ENCODE assay signal across 24 cellular contexts in the genomic region with DNA sequence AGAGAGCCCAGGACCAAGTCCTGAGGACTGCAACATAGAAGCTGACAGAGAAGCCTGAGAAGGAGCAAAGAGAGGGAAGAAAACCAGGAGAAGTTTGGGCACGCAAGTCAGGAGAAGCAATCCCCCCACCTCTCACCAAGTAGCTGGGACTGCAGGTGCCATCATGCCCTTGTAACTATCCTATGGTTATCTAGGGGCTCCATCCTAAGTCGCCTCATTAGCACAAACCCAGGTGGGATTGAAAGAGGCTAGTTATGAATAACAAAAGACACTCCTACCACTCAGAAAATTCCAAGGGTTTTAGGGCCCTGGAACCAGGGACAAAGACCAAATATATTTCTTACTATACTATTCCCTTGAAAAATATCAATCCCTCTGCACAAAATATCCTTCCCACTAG. TPM values are rescaled to one million over a fixed set of nuclear protein-coding genes. Genes with fewer than 3 reads are reported as not detected.
DNase-seq lines count a peak whose midpoint lies in the region; ATAC-seq lines count a peak whose summit lies in the region.
"Had no signal": no experiment of that assay in that cellular context is flagged by ENCODE, and none has a peak within 500 bp of the region (broad histone marks: within the 10 kb centered on the region; RNA-seq: fewer than 3 reads in every experiment).

No MANE protein-coding gene starts in this region.

- CTCF ChIA-PET in activated CD8-positive, alpha-beta memory T cell treated with anti-CD3 and anti-CD28 coated beads, Interleukin-2, amount 10 ng/mL, durations not matched to agents 7 days and 5 days (lab: Charles Lee), result interaction anchor here (0.9 to 1.2 kb wide), 3 partner anchors 26 to 89 kb away, joined by 3 read pairs; no protein-coding TSS in a partner anchor

- H3K27ac Mint-ChIP-seq in activated CD8-positive, alpha-beta memory T cell treated with anti-CD3 and anti-CD28 coated beads, Interleukin-2, amount 10 ng/mL, durations not matched to agents 7 days and 5 days, result no peak overlapping the region
- H3K27ac Mint-ChIP-seq in activated T-helper 2 cell treated with anti-CD3 and anti-CD28 coated beads, Interferon-gamma antibody, Interleukin-2, Interleukin-4, amounts not matched to agents 10 μg/mL and 5 μg/mL and 100 μg/mL, durations not matched to agents 14 hours and 24 hours and 36 hours, result peak overlapping the region; percentile 71
- peak overlapping the region; percentile 16 for H3K27ac Mint-ChIP-seq in memory B cell

- H3K9me3 Mint-ChIP-seq in activated CD8-positive, alpha-beta memory T cell treated with anti-CD3 and anti-CD28 coated beads, Interleukin-2, amount 10 ng/mL, durations not matched to agents 7 days and 5 days (ENCODE audit: low read depth), result no peaks in the 10 kb centered on the region
- peaks cover 8% of the 10 kb centered on the region for H3K9me3 Mint-ChIP-seq in activated T-helper 2 cell treated with anti-CD3 and anti-CD28 coated beads, Interferon-gamma antibody, Interleukin-2, Interleukin-4, amounts not matched to agents 10 μg/mL and 5 μg/mL and 100 μg/mL, durations not matched to agents 14 hours and 24 hours and 36 hours
- H3K9me3 Mint-ChIP-seq in memory B cell, result peaks cover 2% of the 10 kb centered on the region

- intact Hi-C loops in activated T-helper 2 cell treated with anti-CD3 and anti-CD28 coated beads, Interferon-gamma antibody, Interleukin-2, Interleukin-4, amounts not matched to agents 10 μg/mL and 5 μg/mL and 100 μg/mL, durations not matched to agents 14 hours and 24 hours and 36 hours (cut with micrococcal nuclease), result no loop called here

- H3K4me1 ChIP-seq in NT2/D1 (ENCODE audit: insufficient read depth, insufficient read length), result no peaks in the 10 kb centered on the region
- H3K4me1 ChIP-seq: SJSA1 had no signal

- no peaks in the 10 kb centered on the region for H3K27me3 ChIP-seq in NT2/D1 (ENCODE audit: insufficient read depth, insufficient read length)
- H3K27me3 ChIP-seq: MG63, SJSA1 had no signal

- no peak overlapping the region for H3K4me3 Mint-ChIP-seq in activated CD8-positive, alpha-beta memory T cell treated with anti-CD3 and anti-CD28 coated beads, Interleukin-2, amount 10 ng/mL, durations not matched to agents 7 days and 5 days
- no peak overlapping the region for H3K4me3 Mint-ChIP-seq in activated T-helper 2 cell treated with anti-CD3 and anti-CD28 coated beads, Interferon-gamma antibody, Interleukin-2, Interleukin-4, amounts not matched to agents 10 μg/mL and 5 μg/mL and 100 μg/mL, durations not matched to agents 14 hours and 24 hours and 36 hours (ENCODE audit: low read depth)
- no peak overlapping the region for H3K4me3 Mint-ChIP-seq in memory B cell

- peak; percentile 0 for DNase-seq in activated CD8-positive, alpha-beta memory T cell treated with anti-CD3 and anti-CD28 coated beads, Interleukin-2, amount 10 ng/mL, durations not matched to agents 7 days and 5 days
- DNase-seq in activated CD8-positive, alpha-beta memory T cell treated with anti-CD3 and anti-CD28 coated beads, Interleukin-2, amount 50 U/mL, for 48 hours, result no peak
- DNase-seq in NT2/D1 (ENCODE audit: low read depth, low spot score) (peak; percentile 27), memory B cell (ENCODE audit: low spot score in 2 of 2) (no peak), T-helper 2 cell (no peak), NCI-H446 (lab: John Stamatoyannopoulos, UW) (no peak)
- no peak for DNase-seq in activated T-helper 2 cell treated with anti-CD3 and anti-CD28 coated beads, Interferon-gamma antibody, Interleukin-2, Interleukin-4, amounts not matched to agents 10 μg/mL and 5 μg/mL and 100 μg/mL, durations not matched to agents 14 hours and 24 hours and 36 hours (ENCODE audit: low spot score)
- DNase-seq: EL, MG63, NCI-H1048, NCI-H1436 treated with DMSO at 0.1 percent for 48 hours, NCI-H1930, NCI-H226, NCI-H524, NCI-H82, OCI-M1 had no signal

- no peak overlapping the region for H3K4me3 ChIP-seq in NT2/D1 (ENCODE audit: insufficient read length, low read depth)
- H3K4me3 ChIP-seq: HAP-1, K562, MG63, SJSA1 had no signal

- H3K9me3 ChIP-seq in NT2/D1 (ENCODE audit: insufficient read depth, low read length), result peaks cover 7% of the 10 kb centered on the region; the same call in 1 of the 2 replicates
- H3K9me3 ChIP-seq: HAP-1, MG63, SJSA1 had no signal

- peaks cover 46% of the 10 kb centered on the region for H3K36me3 Mint-ChIP-seq in activated CD8-positive, alpha-beta memory T cell treated with anti-CD3 and anti-CD28 coated beads, Interleukin-2, amount 10 ng/mL, durations not matched to agents 7 days and 5 days
- peaks cover 76% of the 10 kb centered on the region for H3K36me3 Mint-ChIP-seq in activated T-helper 2 cell treated with anti-CD3 and anti-CD28 coated beads, Interferon-gamma antibody, Interleukin-2, Interleukin-4, amounts not matched to agents 10 μg/mL and 5 μg/mL and 100 μg/mL, durations not matched to agents 14 hours and 24 hours and 36 hours (ENCODE audit: low read depth)
- H3K36me3 Mint-ChIP-seq in memory B cell, result peaks cover 42% of the 10 kb centered on the region

- no peak for ATAC-seq in activated CD8-positive, alpha-beta memory T cell treated with anti-CD3 and anti-CD28 coated beads, Interleukin-2, amount 10 ng/mL, durations not matched to agents 7 days and 5 days
- no peak for ATAC-seq in memory B cell (ENCODE audit: low read depth)
- ATAC-seq in esophagus mucosa, result no peak
- ATAC-seq: HepG2, K562, Right ventricle myocardium inferior had no signal

- H3K27me3 Mint-ChIP-seq in activated CD8-positive, alpha-beta memory T cell treated with anti-CD3 and anti-CD28 coated beads, Interleukin-2, amount 10 ng/mL, durations not matched to agents 7 days and 5 days, result no peaks in the 10 kb centered on the region
- no peaks in the 10 kb centered on the region for H3K27me3 Mint-ChIP-seq in activated T-helper 2 cell treated with anti-CD3 and anti-CD28 coated beads, Interferon-gamma antibody, Interleukin-2, Interleukin-4, amounts not matched to agents 10 μg/mL and 5 μg/mL and 100 μg/mL, durations not matched to agents 14 hours and 24 hours and 36 hours (ENCODE audit: low read depth)
- H3K27me3 Mint-ChIP-seq in memory B cell, result no peaks in the 10 kb centered on the region

- H3K9ac ChIP-seq in NT2/D1 (ENCODE audit: insufficient read length, low read depth), result no peak overlapping the region

- peaks cover 3% of the 10 kb centered on the region for H3K36me3 ChIP-seq in NT2/D1 (ENCODE audit: insufficient read depth, insufficient read length, low read length)
- H3K36me3 ChIP-seq: MG63 had no signal

- peaks cover 55% of the 10 kb centered on the region for H3K4me1 Mint-ChIP-seq in activated CD8-positive, alpha-beta memory T cell treated with anti-CD3 and anti-CD28 coated beads, Interleukin-2, amount 10 ng/mL, durations not matched to agents 7 days and 5 days
- peaks cover 65% of the 10 kb centered on the region for H3K4me1 Mint-ChIP-seq in activated T-helper 2 cell treated with anti-CD3 and anti-CD28 coated beads, Interferon-gamma antibody, Interleukin-2, Interleukin-4, amounts not matched to agents 10 μg/mL and 5 μg/mL and 100 μg/mL, durations not matched to agents 14 hours and 24 hours and 36 hours (ENCODE audit: low read depth)
- H3K4me1 Mint-ChIP-seq in memory B cell, result peaks cover 20% of the 10 kb centered on the region

RNA-seq across cellular contexts. Expression of a gene that starts 53.5 kb away (rescaled TPM):
- 10 to 100 TPM; 22.8 to 42.1 TPM for total RNA-seq in activated CD8-positive, alpha-beta memory T cell treated with anti-CD3 and anti-CD28 coated beads, Interleukin-2, amount 10 ng/mL, durations not matched to agents 7 days and 5 days
- 237 and 241 TPM in 2 replicates for total RNA-seq in activated T-helper 2 cell treated with anti-CD3 and anti-CD28 coated beads, Interferon-gamma antibody, Interleukin-2, Interleukin-4, amounts not matched to agents 10 μg/mL and 5 μg/mL and 100 μg/mL, durations not matched to agents 14 hours and 24 hours and 36 hours
- 0.40 TPM for total RNA-seq in esophagus mucosa
- total RNA-seq: HT-29, LHCN-M2, SJSA1 had no signal

Comparison
In these comparisons a context has a peak if more than half of its experiments do, and no peak if none do; other contexts are left out.
1. DNase-seq: peak in activated CD8-positive, alpha-beta memory T cell treated with anti-CD3 and anti-CD28 coated beads, Interleukin-2, amount 10 ng/mL, durations not matched to agents 7 days and 5 days (single experiment) and NT2/D1 (single experiment); none in activated CD8-positive, alpha-beta memory T cell treated with anti-CD3 and anti-CD28 coated beads, Interleukin-2, amount 50 U/mL, for 48 hours (single experiment), activated T-helper 2 cell treated with anti-CD3 and anti-CD28 coated beads, Interferon-gamma antibody, Interleukin-2, Interleukin-4, amounts not matched to agents 10 μg/mL and 5 μg/mL and 100 μg/mL, durations not matched to agents 14 hours and 24 hours and 36 hours (single experiment), memory B cell (0 of 2), T-helper 2 cell (0 of 5) and NCI-H446 (0 of 2).
2. RNA of a gene that starts 53.5 kb away (total RNA-seq): 237 to 241 TPM in activated T-helper 2 cell treated with anti-CD3 and anti-CD28 coated beads, Interferon-gamma antibody, Interleukin-2, Interleukin-4, amounts not matched to agents 10 μg/mL and 5 μg/mL and 100 μg/mL, durations not matched to agents 14 hours and 24 hours and 36 hours and 22.8 to 42.1 TPM in activated CD8-positive, alpha-beta memory T cell treated with anti-CD3 and anti-CD28 coated beads, Interleukin-2, amount 10 ng/mL, durations not matched to agents 7 days and 5 days; 0.40 TPM in esophagus mucosa (single experiment); every median in the first group is over 10 times any median in the second.